8 cellular contexts compared by ENCODE assay signal in genomic region chr12:123231931-123232330, GRCh38. TPM values are rescaled to one million over a fixed set of nuclear protein-coding genes. Genes with fewer than 3 reads are reported as not detected.
DNase-seq lines count a peak whose midpoint lies in the region; ATAC-seq and TF ChIP-seq lines count a peak whose summit lies in the region.

No MANE protein-coding gene starts in this region.

- H3K9me3 ChIP-seq in transverse colon: no peaks in the 10 kb centered on the region

- no peak for DNase-seq in activated naive CD4-positive, alpha-beta T cell treated with anti-CD3 and anti-CD28 coated beads, Interleukin-2, amount 10 ng/mL, durations not matched to agents 7 days and 5 days
- no peak for DNase-seq in activated naive CD4-positive, alpha-beta T cell treated with anti-CD3 and anti-CD28 coated beads, Interleukin-2, amount 50 U/mL, for 16 hours
- no peak for DNase-seq in activated T-helper 2 cell treated with anti-CD3 and anti-CD28 coated beads, Interferon-gamma antibody, Interleukin-2, Interleukin-4, amounts not matched to agents 10 μg/mL and 5 μg/mL and 100 μg/mL, durations not matched to agents 14 hours and 24 hours and 36 hours (ENCODE audit: low spot score)
- DNase-seq in kidney epithelial cell (ENCODE audit: low read depth) (no peak), transverse colon (no peak), cerebellar nuclear complex (lab: John Stamatoyannopoulos, UW) (no peak)

- 27 to 29% methylated on average over 3 to 5 of the region's 5 CpGs for WGBS in transverse colon (ENCODE audit: low coverage in 1 of 2), 2 donors

- CTCF ChIA-PET in activated naive CD4-positive, alpha-beta T cell treated with anti-CD3 and anti-CD28 coated beads, Interleukin-2, amount 10 ng/mL, durations not matched to agents 7 days and 5 days (lab: Charles Lee): interaction anchor here (1.3 to 2.6 kb wide), 3 partner anchors 9 to 189 kb away, joined by 3 to 10 read pairs (median 8); no protein-coding TSS in a partner anchor

- peak overlapping the region; percentile 68 for H3K4me3 ChIP-seq in kidney epithelial cell (ENCODE audit: low read depth, low read length)
- peak overlapping the region in 3 of 4 donors; percentile 55 to 82 (median 69) for H3K4me3 ChIP-seq in transverse colon

- H3K9me3 Mint-ChIP-seq in activated naive CD4-positive, alpha-beta T cell treated with anti-CD3 and anti-CD28 coated beads, Interleukin-2, amount 10 ng/mL, durations not matched to agents 7 days and 5 days: no peaks in the 10 kb centered on the region
- no peaks in the 10 kb centered on the region for H3K9me3 Mint-ChIP-seq in activated T-helper 2 cell treated with anti-CD3 and anti-CD28 coated beads, Interferon-gamma antibody, Interleukin-2, Interleukin-4, amounts not matched to agents 10 μg/mL and 5 μg/mL and 100 μg/mL, durations not matched to agents 14 hours and 24 hours and 36 hours

- ATAC-seq in HG03342 (IDR thresholded peaks at IDR 0.05; ENCODE audit: unreplicated experiment) (no peak), HG02884 (IDR thresholded peaks at IDR 0.05; ENCODE audit: unreplicated experiment) (no peak)

- intact Hi-C loops in activated T-helper 2 cell treated with anti-CD3 and anti-CD28 coated beads, Interferon-gamma antibody, Interleukin-2, Interleukin-4, amounts not matched to agents 10 μg/mL and 5 μg/mL and 100 μg/mL, durations not matched to agents 14 hours and 24 hours and 36 hours (cut with micrococcal nuclease): loop anchor here (5.0 to 10.0 kb wide), 2 partner anchors 370 to 483 kb away; partner anchors contain the start of genes ATP6V0A2 and DDX55
- intact Hi-C loops in transverse colon (cut with DNase I; ENCODE audit: low total_unique reads): loop anchor here (10.0 kb wide), 1 partner anchor 257 kb away; the partner anchor contains the start of gene OGFOD2

- peaks cover 21 to 48% (median 29%) of the 10 kb centered on the region in 4 donors for H3K4me1 ChIP-seq in transverse colon

- H3K4me1 Mint-ChIP-seq in activated naive CD4-positive, alpha-beta T cell treated with anti-CD3 and anti-CD28 coated beads, Interleukin-2, amount 10 ng/mL, durations not matched to agents 7 days and 5 days: peaks cover 76% of the 10 kb centered on the region
- H3K4me1 Mint-ChIP-seq in activated T-helper 2 cell treated with anti-CD3 and anti-CD28 coated beads, Interferon-gamma antibody, Interleukin-2, Interleukin-4, amounts not matched to agents 10 μg/mL and 5 μg/mL and 100 μg/mL, durations not matched to agents 14 hours and 24 hours and 36 hours (ENCODE audit: low read depth): peaks cover 48% of the 10 kb centered on the region

- TF ChIP-seq EP300 in transverse colon (IDR thresholded peaks at IDR 0.05; ENCODE audit: low read depth): no peak

- H3K27me3 ChIP-seq in kidney epithelial cell (ENCODE audit: control insufficient read depth, insufficient read depth, low read length) (no peaks in the 10 kb centered on the region), transverse colon (no peaks in the 10 kb centered on the region)

- H3K36me3 Mint-ChIP-seq in activated naive CD4-positive, alpha-beta T cell treated with anti-CD3 and anti-CD28 coated beads, Interleukin-2, amount 10 ng/mL, durations not matched to agents 7 days and 5 days: peaks cover 34% of the 10 kb centered on the region
- peaks cover 52% of the 10 kb centered on the region for H3K36me3 Mint-ChIP-seq in activated T-helper 2 cell treated with anti-CD3 and anti-CD28 coated beads, Interferon-gamma antibody, Interleukin-2, Interleukin-4, amounts not matched to agents 10 μg/mL and 5 μg/mL and 100 μg/mL, durations not matched to agents 14 hours and 24 hours and 36 hours (ENCODE audit: low read depth)

- no peaks in the 10 kb centered on the region for H3K36me3 ChIP-seq in kidney epithelial cell (ENCODE audit: control insufficient read depth, insufficient read depth, low read length)
- no peaks in the 10 kb centered on the region for H3K36me3 ChIP-seq in transverse colon

- H3K27ac ChIP-seq in transverse colon: peak overlapping the region; percentile 93 to 96 (median 94)

- TF ChIP-seq POLR2A in transverse colon (IDR thresholded peaks at IDR 0.05): no peak

- peak overlapping the region; percentile 96 for H3K4me3 Mint-ChIP-seq in activated naive CD4-positive, alpha-beta T cell treated with anti-CD3 and anti-CD28 coated beads, Interleukin-2, amount 10 ng/mL, durations not matched to agents 7 days and 5 days
- peak overlapping the region; percentile 96 for H3K4me3 Mint-ChIP-seq in activated T-helper 2 cell treated with anti-CD3 and anti-CD28 coated beads, Interferon-gamma antibody, Interleukin-2, Interleukin-4, amounts not matched to agents 10 μg/mL and 5 μg/mL and 100 μg/mL, durations not matched to agents 14 hours and 24 hours and 36 hours (ENCODE audit: low read depth)

- H3K27ac Mint-ChIP-seq in activated naive CD4-positive, alpha-beta T cell treated with anti-CD3 and anti-CD28 coated beads, Interleukin-2, amount 10 ng/mL, durations not matched to agents 7 days and 5 days: peak overlapping the region; percentile 99
- H3K27ac Mint-ChIP-seq in activated T-helper 2 cell treated with anti-CD3 and anti-CD28 coated beads, Interferon-gamma antibody, Interleukin-2, Interleukin-4, amounts not matched to agents 10 μg/mL and 5 μg/mL and 100 μg/mL, durations not matched to agents 14 hours and 24 hours and 36 hours: peak overlapping the region; percentile 91

- in situ Hi-C loops in transverse colon (cut with MboI; ENCODE audit: low pct_ligation_motif_present in 1 of 4, low pct_unique_long_range_greater_than_20kb in 1 of 4, low sequenced_read_pairs in 3 of 4): loop anchor here in 3 of 4 donors (10.0 to 25.0 kb wide), 3 partner anchors 195 to 370 kb away; partner anchors contain the start of gene OGFOD2 (in 2 of the 3)

- TF ChIP-seq CTCF in kidney epithelial cell (IDR thresholded peaks at IDR 0.05; ENCODE audit: insufficient read depth, low read length, poor library complexity, severe bottlenecking) (no peak), transverse colon (IDR thresholded peaks at IDR 0.05) (no peak)

- peaks cover 6% of the 10 kb centered on the region for H3K27me3 Mint-ChIP-seq in activated naive CD4-positive, alpha-beta T cell treated with anti-CD3 and anti-CD28 coated beads, Interleukin-2, amount 10 ng/mL, durations not matched to agents 7 days and 5 days
- H3K27me3 Mint-ChIP-seq in activated T-helper 2 cell treated with anti-CD3 and anti-CD28 coated beads, Interferon-gamma antibody, Interleukin-2, Interleukin-4, amounts not matched to agents 10 μg/mL and 5 μg/mL and 100 μg/mL, durations not matched to agents 14 hours and 24 hours and 36 hours (ENCODE audit: low read depth): no peaks in the 10 kb centered on the region

RNA-seq across cellular contexts. Expression of gene MPHOSPH9, which starts 1.0 kb away (rescaled TPM):
- total RNA-seq in activated T-helper 2 cell treated with anti-CD3 and anti-CD28 coated beads, Interferon-gamma antibody, Interleukin-2, Interleukin-4, amounts not matched to agents 10 μg/mL and 5 μg/mL and 100 μg/mL, durations not matched to agents 14 hours and 24 hours and 36 hours: 97.0 and 99.7 TPM in 2 replicates
- total RNA-seq in kidney epithelial cell: 17.5 and 42.1 TPM in 2 replicates
- 10 to 100 TPM; 15.6 to 90.9 (median 40.7) TPM for total RNA-seq in transverse colon

RNA-seq across cellular contexts. Expression of gene MTRFR, which starts 1.3 kb away (rescaled TPM):
- 28.9 and 31.1 TPM in 2 replicates for total RNA-seq in activated T-helper 2 cell treated with anti-CD3 and anti-CD28 coated beads, Interferon-gamma antibody, Interleukin-2, Interleukin-4, amounts not matched to agents 10 μg/mL and 5 μg/mL and 100 μg/mL, durations not matched to agents 14 hours and 24 hours and 36 hours
- total RNA-seq in kidney epithelial cell (10.9 and 18.5 TPM in 2 replicates), transverse colon (10 to 100 TPM in 2 of 4 donors, 1 to 10 TPM in 2; 3.6 to 19.2 (median 9.7) TPM)

RNA-seq across cellular contexts. Expression of gene CDK2AP1, which starts 39.7 kb away (rescaled TPM):
- total RNA-seq in activated T-helper 2 cell treated with anti-CD3 and anti-CD28 coated beads, Interferon-gamma antibody, Interleukin-2, Interleukin-4, amounts not matched to agents 10 μg/mL and 5 μg/mL and 100 μg/mL, durations not matched to agents 14 hours and 24 hours and 36 hours: 95.3 and 97.7 TPM in 2 replicates
- total RNA-seq in kidney epithelial cell: 175 and 195 TPM in 2 replicates
- 10 to 100 TPM; 14.2 to 60.5 (median 45.6) TPM for total RNA-seq in transverse colon
